Comparison of ENCODE assay signal across 1 cellular context in genomic region chr3:178181784-178182183, GRCh38.
TF ChIP-seq lines count a peak whose summit lies in the region.

No MANE protein-coding gene starts in this region.

TF ChIP-seq in SK-N-SH, 30 proteins besides CTCF, POLR2A, EP300 and RAD21:
- TF ChIP-seq MAX (IDR thresholded peaks at IDR 0.05; ENCODE audit: low read depth) (no peak), FOXJ3 (CRISPR knock-in tag; IDR thresholded peaks at IDR 0.05) (no peak), MEF2A (IDR thresholded peaks at IDR 0.05; ENCODE audit: borderline replicate concordance, low read depth) (no peak), SMC3 (IDR thresholded peaks at IDR 0.05; ENCODE audit: low read depth, low read length) (no peak), NFIC (IDR thresholded peaks at IDR 0.05; ENCODE audit: borderline replicate concordance) (no peak), USF2 (IDR thresholded peaks at IDR 0.05; ENCODE audit: borderline replicate concordance, low read depth, low read length) (no peak), RCOR1 (IDR thresholded peaks at IDR 0.05; ENCODE audit: low read length) (no peak), JUND (IDR thresholded peaks at IDR 0.05) (no peak), MXI1 (IDR thresholded peaks at IDR 0.05; ENCODE audit: low read depth, low read length) (no peak), PBX3 (IDR thresholded peaks at IDR 0.05) (no peak), SIN3A (IDR thresholded peaks at IDR 0.05; ENCODE audit: borderline replicate concordance, low read depth, low read length) (no peak), TCF12 (IDR thresholded peaks at IDR 0.05) (no peak)
